In genomic region chr9:19445452-19445851, GRCh38 we compare ENCODE assay signal across 18 cellular contexts.
"Had no signal": no experiment of that assay in that cellular context is flagged by ENCODE, and none has a peak within 500 bp of the region (broad histone marks: within the 10 kb centered on the region; RNA-seq: fewer than 3 reads in every experiment).

No MANE protein-coding gene starts in this region.

- H3K4me3 Mint-ChIP-seq: neural crest cell had no signal

- FAIRE-seq: endometrium, islet of Langerhans, TTC549 had no signal

- H3K27ac Mint-ChIP-seq: activated T-helper 2 cell treated with anti-CD3 and anti-CD28 coated beads, Interferon-gamma antibody, Interleukin-2, Interleukin-4, amounts not matched to agents 10 μg/mL and 5 μg/mL and 100 μg/mL, durations not matched to agents 14 hours and 24 hours and 36 hours had no signal

- H3K27ac ChIP-seq: dorsolateral prefrontal cortex, upper lobe of left lung had no signal

- H3K27me3 ChIP-seq: dorsolateral prefrontal cortex, upper lobe of left lung had no signal

- H3K9me3 Mint-ChIP-seq: activated T-helper 2 cell treated with anti-CD3 and anti-CD28 coated beads, Interferon-gamma antibody, Interleukin-2, Interleukin-4, amounts not matched to agents 10 μg/mL and 5 μg/mL and 100 μg/mL, durations not matched to agents 14 hours and 24 hours and 36 hours; neural crest cell had no signal

- H3K4me3 ChIP-seq: dorsolateral prefrontal cortex, upper lobe of left lung had no signal

- ATAC-seq: esophagus mucosa; sciatic nerve; stimulated activated naive CD8-positive, alpha-beta T cell treated with anti-CD3 and anti-CD28 coated beads, Interleukin-15, Interleukin-2, amounts not matched to agents 100 U/mL and 50 U/mL, for 24 hours had no signal

- H3K9me3 ChIP-seq: upper lobe of left lung had no signal

- DNase-seq: activated CD4-positive, alpha-beta T cell treated with anti-CD3 and anti-CD28 coated beads, Interleukin-2, amount 50 U/mL, for 1 hour; activated naive CD4-positive, alpha-beta T cell treated with anti-CD3 and anti-CD28 coated beads, Interleukin-2, amount 50 U/mL, for 16 hours; amniotic stem cell; dorsolateral prefrontal cortex; foreskin fibroblast; glutamatergic neuron; mammary epithelial cell; stimulated activated CD4-positive, alpha-beta T cell treated with anti-CD3 and anti-CD28 coated beads, Interleukin-12 subunit alpha, Interleukin-12 subunit beta, amount 100 ng/mL, for 4 hours; stimulated activated naive CD8-positive, alpha-beta T cell treated with anti-CD3 and anti-CD28 coated beads, Interleukin-15, Interleukin-2, amounts not matched to agents 100 U/mL and 50 U/mL, for 24 hours; T-helper 2 cell; upper lobe of left lung had no signal
